Comparison of ENCODE assay signal across 15 cellular contexts in genomic region chr5:154830596-154830995, GRCh38. TPM values are rescaled to one million over a fixed set of nuclear protein-coding genes. Genes with fewer than 3 reads are reported as not detected.
A peak's percentile ranks its signal among the peaks of the same experiment; 100 is the strongest.
DNase-seq lines count a peak whose midpoint lies in the region; ATAC-seq, FAIRE-seq and TF ChIP-seq lines count a peak whose summit lies in the region.
"Had no signal": no experiment of that assay in that cellular context is flagged by ENCODE, and none has a peak within 500 bp of the region (broad histone marks: within the 10 kb centered on the region; RNA-seq: fewer than 3 reads in every experiment).

No MANE protein-coding gene starts in this region.

- H3K27me3 ChIP-seq in CD8-positive, alpha-beta memory T cell (ENCODE audit: insufficient read depth, low read length, poor library complexity, severe bottlenecking), result no peaks in the 10 kb centered on the region

- H3K27me3 Mint-ChIP-seq in CD8-positive, alpha-beta memory T cell, result no peaks in the 10 kb centered on the region
- H3K27me3 Mint-ChIP-seq in activated T-helper 2 cell treated with anti-CD3 and anti-CD28 coated beads, Interferon-gamma antibody, Interleukin-2, Interleukin-4, amounts not matched to agents 10 μg/mL and 5 μg/mL and 100 μg/mL, durations not matched to agents 14 hours and 24 hours and 36 hours (ENCODE audit: low read depth), result no peaks in the 10 kb centered on the region
- no peaks in the 10 kb centered on the region for H3K27me3 Mint-ChIP-seq in naive B cell
- H3K27me3 Mint-ChIP-seq: B cell had no signal

- FAIRE-seq in A549 (lab: Jason Lieb, UNC), result no peak
- FAIRE-seq: GM18507, GM19239 had no signal

- WGBS in A549 (ENCODE audit: missing lambda C conversion rate), result 85% methylated on average over 4 of the region's 4 CpGs

- H3K4me1 ChIP-seq in A549, result peaks cover 37% of the 10 kb centered on the region
- peaks cover 39% of the 10 kb centered on the region for H3K4me1 ChIP-seq in CD8-positive, alpha-beta memory T cell (ENCODE audit: insufficient read depth, low read length)

- DNase-seq in A549 (ENCODE audit: low read depth in 1 of 2, low spot score in 1 of 2), result no peak
- DNase-seq in CD8-positive, alpha-beta memory T cell, result no peak
- no peak for DNase-seq in activated T-helper 2 cell treated with anti-CD3 and anti-CD28 coated beads, Interferon-gamma antibody, Interleukin-2, Interleukin-4, amounts not matched to agents 10 μg/mL and 5 μg/mL and 100 μg/mL, durations not matched to agents 14 hours and 24 hours and 36 hours (ENCODE audit: low spot score)
- no peak for DNase-seq in naive B cell
- no peak for DNase-seq in GM10266 (ENCODE audit: extremely low spot score)
- DNase-seq: KBM-7, NCI-H1092, NCI-H748 treated with DMSO at 0.1 percent for 48 hours, T-helper 9 cell had no signal

- CTCF ChIA-PET in A549 (lab: Yijun Ruan, JAX), result interaction anchor here (1.1 kb wide), 1 partner anchor 27 kb away, joined by 3 read pairs; no protein-coding TSS in a partner anchor
- CTCF ChIA-PET in CD8-positive, alpha-beta memory T cell (lab: Charles Lee), result interaction anchor here (1.4 kb wide), 1 partner anchor 179 kb away, joined by 3 read pairs; no protein-coding TSS in a partner anchor

- no peak overlapping the region; the same call in 2 of the 3 replicates for H3K4me2 ChIP-seq in A549

- no peaks in the 10 kb centered on the region for H3K9me3 ChIP-seq in A549
- H3K9me3 ChIP-seq in CD8-positive, alpha-beta memory T cell (ENCODE audit: low read length), result no peaks in the 10 kb centered on the region
- H3K9me3 ChIP-seq: prostate gland had no signal

- no peaks in the 10 kb centered on the region for H3K36me3 ChIP-seq in CD8-positive, alpha-beta memory T cell (ENCODE audit: insufficient read depth, low read length)
- H3K36me3 ChIP-seq: prostate gland had no signal

- peak overlapping the region; percentile 20 to 46; a peak in 1 of 6 replicates for H3K27ac ChIP-seq in A549
- H3K27ac ChIP-seq in CD8-positive, alpha-beta memory T cell (ENCODE audit: low read depth, low read length), result no peak overlapping the region
- H3K27ac ChIP-seq: prostate gland had no signal

- no peak for TF ChIP-seq CTCF in A549 (IDR thresholded peaks at IDR 0.05)
- no peak for TF ChIP-seq CTCF in GM10266 (IDR thresholded peaks at IDR 0.05; ENCODE audit: control insufficient read depth, insufficient read depth, low read depth, missing control alignments)

- intact Hi-C loops in activated T-helper 2 cell treated with anti-CD3 and anti-CD28 coated beads, Interferon-gamma antibody, Interleukin-2, Interleukin-4, amounts not matched to agents 10 μg/mL and 5 μg/mL and 100 μg/mL, durations not matched to agents 14 hours and 24 hours and 36 hours (cut with micrococcal nuclease), result no loop called here

- H3K27ac Mint-ChIP-seq in CD8-positive, alpha-beta memory T cell, result peak overlapping the region; percentile 16 to 90 (median 86)
- peak overlapping the region; percentile 61 for H3K27ac Mint-ChIP-seq in activated T-helper 2 cell treated with anti-CD3 and anti-CD28 coated beads, Interferon-gamma antibody, Interleukin-2, Interleukin-4, amounts not matched to agents 10 μg/mL and 5 μg/mL and 100 μg/mL, durations not matched to agents 14 hours and 24 hours and 36 hours
- peak overlapping the region in 4 of 6 donors; percentile 10 to 54 (median 44) for H3K27ac Mint-ChIP-seq in naive B cell
- H3K27ac Mint-ChIP-seq: B cell had no signal

- TF ChIP-seq POLR2A in A549 (IDR thresholded peaks at IDR 0.05; ENCODE audit: low read length), result no peak

- no peak for TF ChIP-seq EP300 in A549 (IDR thresholded peaks at IDR 0.05)

- TF ChIP-seq RAD21 in A549 (conservative IDR thresholded peaks at IDR 0.05 in 1 of 2, IDR thresholded peaks at IDR 0.05 in 1 of 2), result no peak

- H3K4me3 Mint-ChIP-seq in CD8-positive, alpha-beta memory T cell, result peak overlapping the region in 4 of 7 donors; percentile 58 to 68 (median 64)
- H3K4me3 Mint-ChIP-seq in activated T-helper 2 cell treated with anti-CD3 and anti-CD28 coated beads, Interferon-gamma antibody, Interleukin-2, Interleukin-4, amounts not matched to agents 10 μg/mL and 5 μg/mL and 100 μg/mL, durations not matched to agents 14 hours and 24 hours and 36 hours (ENCODE audit: low read depth), result no peak overlapping the region
- H3K4me3 Mint-ChIP-seq in naive B cell, result no peak overlapping the region
- H3K4me3 Mint-ChIP-seq: B cell had no signal

- POLR2A ChIA-PET in A549 (lab: Yijun Ruan, JAX), result no interaction called here
- POLR2A ChIA-PET in CD8-positive, alpha-beta memory T cell (lab: Charles Lee), result no interaction called here

- peaks cover 0 to 4% (median 1%) of the 10 kb centered on the region in 3 donors for H3K36me3 Mint-ChIP-seq in CD8-positive, alpha-beta memory T cell
- peaks cover 24% of the 10 kb centered on the region for H3K36me3 Mint-ChIP-seq in activated T-helper 2 cell treated with anti-CD3 and anti-CD28 coated beads, Interferon-gamma antibody, Interleukin-2, Interleukin-4, amounts not matched to agents 10 μg/mL and 5 μg/mL and 100 μg/mL, durations not matched to agents 14 hours and 24 hours and 36 hours (ENCODE audit: low read depth)
- peaks cover 0 to 4% of the 10 kb centered on the region in 2 donors for H3K36me3 Mint-ChIP-seq in naive B cell

- peaks cover 28 to 39% (median 36%) of the 10 kb centered on the region in 3 donors for H3K4me1 Mint-ChIP-seq in CD8-positive, alpha-beta memory T cell
- H3K4me1 Mint-ChIP-seq in activated T-helper 2 cell treated with anti-CD3 and anti-CD28 coated beads, Interferon-gamma antibody, Interleukin-2, Interleukin-4, amounts not matched to agents 10 μg/mL and 5 μg/mL and 100 μg/mL, durations not matched to agents 14 hours and 24 hours and 36 hours (ENCODE audit: low read depth), result peaks cover 25% of the 10 kb centered on the region
- H3K4me1 Mint-ChIP-seq in naive B cell, result peaks cover 6 to 13% (median 13%) of the 10 kb centered on the region in 3 donors

- ATAC-seq in A549 (no peak), naive B cell (ENCODE audit: low read depth in 2 of 2) (no peak), HG03135 (IDR thresholded peaks at IDR 0.05; ENCODE audit: unreplicated experiment) (no peak), HG02852 (IDR thresholded peaks at IDR 0.05; ENCODE audit: unreplicated experiment) (no peak)

- H3K4me3 ChIP-seq in A549, result no peak overlapping the region
- H3K4me3 ChIP-seq in CD8-positive, alpha-beta memory T cell (ENCODE audit: low read length), result peak overlapping the region; percentile 28
- H3K4me3 ChIP-seq: prostate gland had no signal

- no peaks in the 10 kb centered on the region for H3K9me3 Mint-ChIP-seq in CD8-positive, alpha-beta memory T cell
- no peaks in the 10 kb centered on the region for H3K9me3 Mint-ChIP-seq in activated T-helper 2 cell treated with anti-CD3 and anti-CD28 coated beads, Interferon-gamma antibody, Interleukin-2, Interleukin-4, amounts not matched to agents 10 μg/mL and 5 μg/mL and 100 μg/mL, durations not matched to agents 14 hours and 24 hours and 36 hours
- no peaks in the 10 kb centered on the region for H3K9me3 Mint-ChIP-seq in naive B cell

TF ChIP-seq in A549, 52 proteins besides CTCF, POLR2A, EP300 and RAD21 (continues in another document):
- TF ChIP-seq FOSB (CRISPR knock-in tag; IDR thresholded peaks at IDR 0.05), result no peak
- TF ChIP-seq ZC3H11A (IDR thresholded peaks at IDR 0.05), result no peak
- TF ChIP-seq POLR2AphosphoS2 (conservative IDR thresholded peaks at IDR 0.05; ENCODE audit: low read length), result no peak
- TF ChIP-seq PHF8 (IDR thresholded peaks at IDR 0.05; ENCODE audit: borderline replicate concordance, low read depth), result no peak
- TF ChIP-seq HES2 (IDR thresholded peaks at IDR 0.05), result no peak
- no peak for TF ChIP-seq HOXB5 (CRISPR knock-in tag; IDR thresholded peaks at IDR 0.05)
- no peak for TF ChIP-seq ZSCAN20 (CRISPR knock-in tag; IDR thresholded peaks at IDR 0.05)
- no peak for TF ChIP-seq RNF2 (IDR thresholded peaks at IDR 0.05; ENCODE audit: borderline replicate concordance, low read depth)

RNA-seq across cellular contexts. Expression of gene FAXDC2, which starts 19.8 kb away (rescaled TPM):
- polyA plus RNA-seq in A549 (2011; rRNA removed) (0.94 and 1.6 TPM in 2 replicates), A549 (2017; fragmentation: RNase III; extraction: RNeasy Plus Mini Kit Qiagen cat#74134 plus additional on column Dnase treatment) (0.14 to 0.42 TPM (median 0.33 TPM) in 3 replicates), naive B cell (ENCODE audit: low read depth in 6 of 6) (1 to 10 TPM in 3 of 6 donors, under 1 TPM in 2, not detected in 1; 0.34 to 3.6 (median 1.3) TPM)
- 0.13 and 0.17 TPM in 2 replicates for polyA plus RNA-seq in A549 (2012; cell fraction: cytosol; rRNA removed)
- 0.04 and 0.10 TPM in 2 replicates for polyA plus RNA-seq in A549 (2012; cell fraction: nucleus; rRNA removed)
- polyA minus RNA-seq in A549 (2011; rRNA and poly(A)+ RNA removed), result 0.68 and 2.6 TPM in 2 replicates
- total RNA-seq in CD8-positive, alpha-beta memory T cell, result under 1 TPM in 1 of 2 experiments, not detected in 1; 0.18 TPM
- 1.0 TPM for polyA plus RNA-seq in CD8-positive, alpha-beta memory T cell
- not detected in 2 replicates for total RNA-seq in activated T-helper 2 cell treated with anti-CD3 and anti-CD28 coated beads, Interferon-gamma antibody, Interleukin-2, Interleukin-4, amounts not matched to agents 10 μg/mL and 5 μg/mL and 100 μg/mL, durations not matched to agents 14 hours and 24 hours and 36 hours
- total RNA-seq: B cell had no signal

RNA-seq across cellular contexts. Expression of gene CNOT8, which starts 27.8 kb away (rescaled TPM):
- 49.8 and 52.7 TPM in 2 replicates for polyA plus RNA-seq in A549 (2011; rRNA removed)
- 26.9 and 29.5 TPM in 2 replicates for polyA plus RNA-seq in A549 (2012; cell fraction: cytosol; rRNA removed)
- polyA plus RNA-seq in A549 (2012; cell fraction: nucleus; rRNA removed), result 19.7 and 28.3 TPM in 2 replicates
- polyA plus RNA-seq in A549 (2017; fragmentation: RNase III; extraction: RNeasy Plus Mini Kit Qiagen cat#74134 plus additional on column Dnase treatment), result 35.7 to 41.2 TPM (median 40.6 TPM) in 3 replicates
- 24.7 and 27.5 TPM in 2 replicates for polyA minus RNA-seq in A549 (2011; rRNA and poly(A)+ RNA removed)
- total RNA-seq in CD8-positive, alpha-beta memory T cell, result 10 to 100 TPM; 47.7 to 52.7 TPM
- 154 TPM for polyA plus RNA-seq in CD8-positive, alpha-beta memory T cell
- 57.6 and 60.2 TPM in 2 replicates for total RNA-seq in activated T-helper 2 cell treated with anti-CD3 and anti-CD28 coated beads, Interferon-gamma antibody, Interleukin-2, Interleukin-4, amounts not matched to agents 10 μg/mL and 5 μg/mL and 100 μg/mL, durations not matched to agents 14 hours and 24 hours and 36 hours
- polyA plus RNA-seq in naive B cell (ENCODE audit: low read depth in 6 of 6), result 100 to 1,000 TPM; 155 to 240 (median 185) TPM

Comparison
In these comparisons a context has a peak if more than half of its experiments do, and no peak if none do; other contexts are left out.
1. H3K4me3 Mint-ChIP-seq: peak in CD8-positive, alpha-beta memory T cell (4 of 7); none in activated T-helper 2 cell treated with anti-CD3 and anti-CD28 coated beads, Interferon-gamma antibody, Interleukin-2, Interleukin-4, amounts not matched to agents 10 μg/mL and 5 μg/mL and 100 μg/mL, durations not matched to agents 14 hours and 24 hours and 36 hours (single experiment) and naive B cell (0 of 8).
2. Peak in every context shown above with its lines, with median percentiles within 50 percentile points of each other: H3K27ac Mint-ChIP-seq.